Comparison of ENCODE assay signal across 8 cellular contexts in genomic region chr5:107669543-107670027, GRCh38. TPM values are rescaled to one million over a fixed set of nuclear protein-coding genes. Genes with fewer than 3 reads are reported as not detected.
DNase-seq lines count a peak whose midpoint lies in the region; ATAC-seq, FAIRE-seq and TF ChIP-seq lines count a peak whose summit lies in the region.

No MANE protein-coding gene starts in this region.

- CTCF ChIA-PET in BJ (lab: Yijun Ruan, JAX) (no interaction called here), HEK293T (lab: Yijun Ruan, JAX) (interaction anchor here (0.7 to 1.7 kb wide), 2 partner anchors 87 to 97 kb away, joined by 4 to 5 read pairs; no protein-coding TSS in a partner anchor)
- CTCF ChIA-PET in activated CD4-positive, alpha-beta memory T cell treated with anti-CD3 and anti-CD28 coated beads for 36 hours (lab: Charles Lee) = no interaction called here

- no peaks in the 10 kb centered on the region for H3K9me3 Mint-ChIP-seq in activated CD4-positive, alpha-beta memory T cell treated with anti-CD3 and anti-CD28 coated beads for 36 hours

- no peaks in the 10 kb centered on the region for H3K36me3 Mint-ChIP-seq in activated CD4-positive, alpha-beta memory T cell treated with anti-CD3 and anti-CD28 coated beads for 36 hours

- H3K4me3 ChIP-seq in BJ (ENCODE audit: low read depth, low read length) = peak overlapping the region; percentile 36

- H3K4me1 Mint-ChIP-seq in activated CD4-positive, alpha-beta memory T cell treated with anti-CD3 and anti-CD28 coated beads for 36 hours (ENCODE audit: low read depth) = peaks cover 29% of the 10 kb centered on the region

- POLR2A ChIA-PET in BJ (lab: Charles Lee) = no interaction called here
- POLR2A ChIA-PET in HEK293T (lab: Yijun Ruan, JAX) = interaction anchor here (1.2 to 2.3 kb wide), 4 partner anchors 16 to 97 kb away, joined by 3 to 6 read pairs (median 4); no protein-coding TSS in a partner anchor
- POLR2A ChIA-PET in activated CD4-positive, alpha-beta memory T cell treated with anti-CD3 and anti-CD28 coated beads for 36 hours (lab: Charles Lee) = no interaction called here

- DNase-seq in BJ (ENCODE audit: low read depth) (no peak), HEK293T (ENCODE audit: extremely low spot score) (no peak), glomerular visceral epithelial cell (ENCODE audit: extremely low spot score) (peak; percentile 66), occipital lobe (lab: John Stamatoyannopoulos, UW) (peak; percentile 22), GM12891 (ENCODE audit: insufficient read length, low spot score) (no peak), NK-92 (lab: John Stamatoyannopoulos, UW; ENCODE audit: unreplicated experiment) (no peak)
- DNase-seq in activated CD4-positive, alpha-beta memory T cell treated with anti-CD3 and anti-CD28 coated beads for 36 hours = no peak

- H3K4me3 Mint-ChIP-seq in activated CD4-positive, alpha-beta memory T cell treated with anti-CD3 and anti-CD28 coated beads for 36 hours = peak overlapping the region; percentile 35

- no peaks in the 10 kb centered on the region for H3K36me3 ChIP-seq in BJ (ENCODE audit: control insufficient read depth, insufficient read depth, low read length)

- FAIRE-seq in GM12891 (lab: Jason Lieb, UNC) = no peak

- peaks cover 56% of the 10 kb centered on the region for H3K27me3 Mint-ChIP-seq in activated CD4-positive, alpha-beta memory T cell treated with anti-CD3 and anti-CD28 coated beads for 36 hours

- peaks cover 16% of the 10 kb centered on the region for H3K27me3 ChIP-seq in BJ (ENCODE audit: control insufficient read depth, insufficient read depth, low read length)

- ATAC-seq in GM19035 (IDR thresholded peaks at IDR 0.05; ENCODE audit: unreplicated experiment) = no peak

- no peak overlapping the region for H3K27ac Mint-ChIP-seq in activated CD4-positive, alpha-beta memory T cell treated with anti-CD3 and anti-CD28 coated beads for 36 hours

- intact Hi-C loops in activated CD4-positive, alpha-beta memory T cell treated with anti-CD3 and anti-CD28 coated beads for 36 hours (cut with micrococcal nuclease) = loop anchor here (5.0 to 10.0 kb wide), 4 partner anchors 182 to 678 kb away; no protein-coding TSS in a partner anchor

- TF ChIP-seq CTCF in BJ (IDR thresholded peaks at IDR 0.05; ENCODE audit: insufficient read depth, low read depth, low read length) = no peak

- no peak for TF ChIP-seq POLR2A in GM12891 (IDR thresholded peaks at IDR 0.05; ENCODE audit: low read depth, low read length)

TF ChIP-seq in HEK293T, 16 proteins besides CTCF, POLR2A, EP300 and RAD21:
- TF ChIP-seq PKNOX1 (IDR thresholded peaks at IDR 0.05) (peak; percentile 20; the same call in 1 of the 2 replicates), NFRKB (IDR thresholded peaks at IDR 0.05) (no peak), FOXA1 (IDR thresholded peaks at IDR 0.05) (no peak), BHLHE40 (IDR thresholded peaks at IDR 0.05; ENCODE audit: borderline replicate concordance) (no peak)

TF ChIP-seq in GM12891, 5 proteins besides CTCF, POLR2A, EP300 and RAD21:
- TF ChIP-seq POLR2AphosphoS5 (IDR thresholded peaks at IDR 0.05; ENCODE audit: low read depth, low read length) (no peak), POU2F2 (IDR thresholded peaks at IDR 0.05; ENCODE audit: low read depth, low read length) (no peak), TAF1 (IDR thresholded peaks at IDR 0.05; ENCODE audit: low read depth, low read length) (no peak), PAX5 (IDR thresholded peaks at IDR 0.05; ENCODE audit: insufficient read depth, low read length, severe bottlenecking) (no peak), SPI1 (IDR thresholded peaks at IDR 0.05; ENCODE audit: low read depth, low read length) (no peak)
TF ChIP-seq in GM12891: peak in this region for 0.

RNA-seq across cellular contexts. Expression of gene EFNA5, which starts 1.2 kb away (rescaled TPM):
- 0.54 and 0.67 TPM in 2 replicates for polyA plus RNA-seq in BJ (2011; rRNA removed)
- 0.67 and 0.95 TPM in 2 replicates for polyA minus RNA-seq in BJ (2011; rRNA and poly(A)+ RNA removed)
- not detected for total RNA-seq in activated CD4-positive, alpha-beta memory T cell treated with anti-CD3 and anti-CD28 coated beads for 36 hours
- total RNA-seq in occipital lobe = 14.5 TPM
- 0.60 TPM for polyA plus RNA-seq in GM12891 (2012; ENCODE audit: low read depth, missing spikeins)

Comparison
In these comparisons a context has a peak if more than half of its experiments do, and no peak if none do; other contexts are left out.
1. DNase-seq: peak in glomerular visceral epithelial cell (single experiment) and occipital lobe (single experiment); none in BJ (single experiment), HEK293T (single experiment), activated CD4-positive, alpha-beta memory T cell treated with anti-CD3 and anti-CD28 coated beads for 36 hours (single experiment), GM12891 (single experiment) and NK-92 (single experiment).
2. RNA of gene EFNA5, which starts 1.2 kb away (total RNA-seq): 14.5 TPM in occipital lobe (single experiment); not detected in activated CD4-positive, alpha-beta memory T cell treated with anti-CD3 and anti-CD28 coated beads for 36 hours; every median in the first group is over 10 times any median in the second.